Comparison of ENCODE assay signal across 14 cellular contexts in the genomic region with DNA sequence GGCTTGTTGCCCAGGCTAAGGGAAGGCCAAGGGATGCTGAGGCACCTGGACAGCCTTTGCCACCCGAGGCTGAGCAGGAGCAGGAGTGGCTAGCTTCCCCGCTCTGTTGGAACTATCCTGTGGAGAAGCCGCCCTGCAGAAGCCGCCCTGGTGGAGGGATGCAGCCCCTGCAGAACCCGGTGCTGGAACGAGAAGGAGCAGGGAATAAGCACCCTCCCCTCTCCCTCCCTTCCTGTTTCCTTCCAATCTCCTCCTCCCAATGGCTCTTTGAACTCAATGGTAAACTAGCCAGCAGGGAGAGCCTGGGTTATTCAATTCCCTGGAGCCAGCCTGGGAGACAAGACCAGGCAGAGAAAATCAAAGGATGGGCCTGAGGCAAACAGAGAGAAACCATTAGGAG. TPM values are rescaled to one million over a fixed set of nuclear protein-coding genes. Genes with fewer than 3 reads are reported as not detected.
A peak's percentile ranks its signal among the peaks of the same experiment; 100 is the strongest.
DNase-seq lines count a peak whose midpoint lies in the region; ATAC-seq and TF ChIP-seq lines count a peak whose summit lies in the region.
"Had no signal": no experiment of that assay in that cellular context is flagged by ENCODE, and none has a peak within 500 bp of the region (broad histone marks: within the 10 kb centered on the region; RNA-seq: fewer than 3 reads in every experiment).

No MANE protein-coding gene starts in this region.

- H3K4me3 ChIP-seq in heart left ventricle (no peak overlapping the region), iPS DF 6.9 (ENCODE audit: low read length) (no peak overlapping the region), ovary (no peak overlapping the region)

- TF ChIP-seq POLR2A in heart left ventricle (IDR thresholded peaks at IDR 0.05) (no peak), ovary (IDR thresholded peaks at IDR 0.05) (no peak)

- WGBS in heart left ventricle, 4 donors: 15 to 49% (median 40%) methylated on average over 6 of the region's 6 CpGs
- WGBS in iPS DF 6.9 (ENCODE audit: insufficient coverage, insufficient read length): no CpG with 5 or more reads among the region's 6 CpGs
- 8 to 45% (median 8%) methylated on average over 6 of the region's 6 CpGs for WGBS in ovary, 3 donors

- TF ChIP-seq CTCF in heart left ventricle (IDR thresholded peaks at IDR 0.05): no peak
- no peak for TF ChIP-seq CTCF in ovary (IDR thresholded peaks at IDR 0.05)

- H3K27ac ChIP-seq in heart left ventricle (no peak overlapping the region), iPS DF 6.9 (ENCODE audit: low read length) (no peak overlapping the region), ovary (no peak overlapping the region)
- H3K27ac ChIP-seq: RWPE1 had no signal

- H3K27me3 ChIP-seq in heart left ventricle (peaks cover 0 to 13% (median 0%) of the 10 kb centered on the region in 9 donors), iPS DF 6.9 (ENCODE audit: control insufficient read depth, insufficient read depth, low read length) (no peaks in the 10 kb centered on the region), ovary (no peaks in the 10 kb centered on the region)

- TF ChIP-seq EP300 in ovary (IDR thresholded peaks at IDR 0.05): no peak

- no peaks in the 10 kb centered on the region for H3K9me3 ChIP-seq in heart left ventricle
- no peaks in the 10 kb centered on the region for H3K9me3 ChIP-seq in iPS DF 6.9 (ENCODE audit: control insufficient read depth, insufficient read depth, low read length)
- no peaks in the 10 kb centered on the region for H3K9me3 ChIP-seq in ovary

- ATAC-seq in left ventricle myocardium superior (peak; percentile 41), heart left ventricle (no peak)

- H3K36me3 ChIP-seq in heart left ventricle: no peaks in the 10 kb centered on the region
- H3K36me3 ChIP-seq in iPS DF 6.9 (ENCODE audit: control insufficient read depth, insufficient read depth, low read length): no peaks in the 10 kb centered on the region; the same call in 1 of the 2 replicates
- no peaks in the 10 kb centered on the region for H3K36me3 ChIP-seq in ovary

- no peaks in the 10 kb centered on the region for H3K4me1 ChIP-seq in heart left ventricle
- H3K4me1 ChIP-seq in iPS DF 6.9 (ENCODE audit: control insufficient read depth, insufficient read depth, low read length): no peaks in the 10 kb centered on the region
- H3K4me1 ChIP-seq in ovary (ENCODE audit: insufficient read depth): no peaks in the 10 kb centered on the region

- intact Hi-C loops in left ventricle myocardium superior (cut with micrococcal nuclease) (no loop called here), heart left ventricle (cut with DNase I) (no loop called here), ovary (cut with DNase I) (no loop called here)

- DNase-seq in left ventricle myocardium superior (no peak), heart left ventricle (no peak), RKO (ENCODE audit: low spot score) (peak; percentile 4), iPS DF 6.9 (ENCODE audit: low read depth, low spot score) (peak; percentile 50), UCSD-AML1 (lab: John Stamatoyannopoulos, UW; ENCODE audit: unreplicated experiment) (no peak), NCI-H1436 treated with DMSO at 0.1 percent for 48 hours (lab: John Stamatoyannopoulos, UW) (no peak), NCI-H2107 treated with DMSO at 0.1 percent for 48 hours (lab: John Stamatoyannopoulos, UW; ENCODE audit: unreplicated experiment) (no peak), ovary (no peak)
- DNase-seq: activated CD8-positive, alpha-beta memory T cell treated with anti-CD3 and anti-CD28 coated beads, Interleukin-2, amount 50 U/mL, for 4 hours; dermis blood vessel endothelial cell; NCI-H187; nucleus accumbens had no signal

RNA-seq across cellular contexts. Expression of gene HRG, which starts 11.8 kb away (rescaled TPM):
- not detected for total RNA-seq in left ventricle myocardium superior
- total RNA-seq in heart left ventricle: not detected
- polyA plus RNA-seq in heart left ventricle: under 1 TPM in 1 of 2 donors, not detected in 1; 0.04 TPM
- under 1 TPM in 1 of 7 donors, not detected in 6; 0.13 TPM for total RNA-seq in ovary
- not detected for polyA plus RNA-seq in ovary
- total RNA-seq: dermis blood vessel endothelial cell, urinary bladder had no signal

RNA-seq across cellular contexts. Expression of gene FETUB, which starts 13.8 kb away (rescaled TPM):
- not detected for total RNA-seq in left ventricle myocardium superior
- under 1 TPM in 1 of 9 donors, not detected in 8; 0.14 TPM for total RNA-seq in heart left ventricle
- not detected for polyA plus RNA-seq in heart left ventricle
- not detected for total RNA-seq in ovary
- polyA plus RNA-seq in ovary: not detected
- total RNA-seq: dermis blood vessel endothelial cell, urinary bladder had no signal
- polyA plus RNA-seq: urinary bladder had no signal

RNA-seq across cellular contexts. Expression of gene AHSG, which starts 41.1 kb away (rescaled TPM):
- total RNA-seq in left ventricle myocardium superior (not detected), heart left ventricle (not detected), ovary (1 to 10 TPM in 1 of 7 donors, under 1 TPM in 1, not detected in 5; 0.25 to 1.7 TPM)
- polyA plus RNA-seq in heart left ventricle (under 1 TPM in 1 of 2 donors, not detected in 1; 0.06 TPM), ovary (not detected)
- total RNA-seq: dermis blood vessel endothelial cell had no signal

Comparison
In these comparisons a context has a peak if more than half of its experiments do, and no peak if none do; other contexts are left out.
1. DNase-seq: peak in RKO (single experiment) and iPS DF 6.9 (single experiment); none in left ventricle myocardium superior (single experiment), heart left ventricle (0 of 5), UCSD-AML1 (single experiment), NCI-H1436 treated with DMSO at 0.1 percent for 48 hours (single experiment), NCI-H2107 treated with DMSO at 0.1 percent for 48 hours (single experiment) and ovary (0 of 5).